8 cellular contexts compared by ENCODE assay signal in the genomic region with DNA sequence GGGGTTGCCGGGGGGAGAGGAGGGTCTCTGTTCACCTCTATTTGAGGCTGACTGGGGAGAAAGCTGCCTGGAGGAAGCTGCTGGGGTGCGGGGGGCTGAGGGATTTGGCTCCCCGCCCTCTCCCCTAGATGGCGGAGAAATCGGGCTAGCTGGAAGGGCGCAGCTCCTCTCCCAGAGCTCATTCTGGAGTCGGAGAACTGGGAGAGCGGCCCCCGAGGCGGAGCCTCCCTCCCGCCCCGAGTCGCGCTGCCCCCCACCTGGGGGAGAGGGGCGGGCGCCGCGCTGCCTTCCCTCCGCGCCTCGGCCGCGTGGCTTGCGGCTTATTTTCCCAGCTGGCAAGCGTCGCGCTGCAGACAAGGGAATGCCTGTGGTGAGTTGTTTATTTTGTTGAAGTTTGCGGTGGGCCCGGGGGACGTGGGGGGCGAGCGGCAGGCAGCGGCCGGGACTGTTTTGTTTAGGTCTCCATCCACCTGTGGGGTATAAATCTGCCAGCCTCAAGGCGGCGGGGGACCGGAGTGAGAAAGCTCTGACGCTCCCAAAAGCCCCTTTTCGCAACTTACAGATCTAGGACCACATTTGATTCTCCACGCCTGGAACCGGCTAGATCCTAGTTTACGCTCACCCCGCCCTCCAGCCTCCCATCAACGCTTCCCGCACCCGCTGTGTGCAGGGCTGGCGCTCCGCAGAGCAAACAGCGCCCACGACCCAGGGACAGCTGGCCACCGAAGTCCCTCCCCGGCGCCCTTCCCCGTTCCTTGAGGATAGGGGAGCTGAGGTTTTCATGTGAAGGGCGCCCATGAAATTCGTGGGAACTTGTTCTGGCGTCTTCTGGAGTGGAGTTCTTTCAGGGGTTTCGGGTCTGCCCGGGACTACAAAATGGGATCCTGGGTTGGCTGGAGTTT. TPM values are rescaled to one million over a fixed set of nuclear protein-coding genes. Genes with fewer than 3 reads are reported as not detected.
DNase-seq lines count a peak whose midpoint lies in the region; ATAC-seq and TF ChIP-seq lines count a peak whose summit lies in the region.

No MANE protein-coding gene starts in this region.

- H3K27me3 ChIP-seq in KMS-11 (ENCODE audit: insufficient read depth, low read depth), result no peaks in the 10 kb centered on the region

- no peaks in the 10 kb centered on the region for H3K36me3 ChIP-seq in KMS-11 (ENCODE audit: insufficient read depth)
- H3K36me3 ChIP-seq in mucosa of descending colon (ENCODE audit: low read depth), result no peaks in the 10 kb centered on the region

- peaks cover 1% of the 10 kb centered on the region for H3K79me2 ChIP-seq in KMS-11 (ENCODE audit: insufficient read depth, low read depth)

- POLR2A ChIA-PET in WTC11 (lab: Charles Lee), result interaction anchor here (1.3 kb wide), 1 partner anchor 16 kb away, joined by 3 read pairs; no protein-coding TSS in a partner anchor

- intact Hi-C loops in mucosa of descending colon (cut with DNase I, micrococcal nuclease), result no loop called here

- peak overlapping the region; percentile 94 for H3K4me3 Mint-ChIP-seq in WTC11

- H3K27ac Mint-ChIP-seq in WTC11, result peak overlapping the region; percentile 72

- no peak overlapping the region for H3K4me3 ChIP-seq in KMS-11 (IDR thresholded peaks at IDR 0.05; ENCODE audit: insufficient read depth, low read depth, low read length)
- H3K4me3 ChIP-seq in epithelial cell of esophagus (ENCODE audit: low read length), result peak overlapping the region; percentile 62
- peak overlapping the region; percentile 44 for H3K4me3 ChIP-seq in mucosa of descending colon

- H3K9ac ChIP-seq in KMS-11, result peak overlapping the region; percentile 28; the same call in 1 of the 2 replicates

- no peak overlapping the region for H3K27ac ChIP-seq in KMS-11
- peak overlapping the region; percentile 55 for H3K27ac ChIP-seq in temporal lobe (ENCODE audit: low read depth, low read length)

- H4K20me1 ChIP-seq in KMS-11 (ENCODE audit: insufficient read depth), result no peaks in the 10 kb centered on the region

- peak overlapping the region; percentile 97 for H2AFZ ChIP-seq in KMS-11 (ENCODE audit: low read depth)

- peak; percentile 18 for DNase-seq in DMS114 treated with DMSO at 0.1 percent for 48 hours (lab: John Stamatoyannopoulos, UW; ENCODE audit: unreplicated experiment)
- DNase-seq in WTC11 (ENCODE audit: low spot score), result peak; percentile 59
- peak; percentile 53 for DNase-seq in epithelial cell of esophagus (ENCODE audit: low read depth)
- DNase-seq in mucosa of descending colon, result peak; percentile 71 to 88 (median 73)
- DNase-seq in DMS153 treated with DMSO at 0.1 percent for 48 hours (lab: John Stamatoyannopoulos, UW; ENCODE audit: unreplicated experiment), result no peak

- TF ChIP-seq CTCF in KMS-11 (conservative IDR thresholded peaks at IDR 0.05; ENCODE audit: low read depth, low read length), result peak; percentile 40
- no peak for TF ChIP-seq CTCF in WTC11 (IDR thresholded peaks at IDR 0.05)
- no peak for TF ChIP-seq CTCF in epithelial cell of esophagus (IDR thresholded peaks at IDR 0.05; ENCODE audit: insufficient read depth, low read depth, low read length, missing control alignments)
- TF ChIP-seq CTCF in mucosa of descending colon (IDR thresholded peaks at IDR 0.05), result no peak

- H3K9me3 Mint-ChIP-seq in WTC11, result no peaks in the 10 kb centered on the region

- H3K9me3 ChIP-seq in mucosa of descending colon, result no peaks in the 10 kb centered on the region

- ATAC-seq in WTC11 (no peak; the same call in 1 of the 2 replicates), mucosa of descending colon (no peak), HG02884 (IDR thresholded peaks at IDR 0.05; ENCODE audit: unreplicated experiment) (no peak)

- CTCF ChIA-PET in WTC11 (lab: Charles Lee), result interaction anchor here (0.7 to 4.5 kb wide), 35 partner anchors 8 to 494 kb away, joined by 3 to 57 read pairs (median 4); no protein-coding TSS in a partner anchor

- peaks cover 2% of the 10 kb centered on the region for H3K36me3 Mint-ChIP-seq in WTC11

- peak overlapping the region; percentile 81 for H3K4me2 ChIP-seq in KMS-11

- H3K4me1 ChIP-seq in KMS-11 (ENCODE audit: low read depth, poor library complexity, severe bottlenecking), result peaks cover 10% of the 10 kb centered on the region
- H3K4me1 ChIP-seq in mucosa of descending colon (ENCODE audit: low read depth), result peaks cover 10% of the 10 kb centered on the region

- peaks cover 44% of the 10 kb centered on the region for H3K4me1 Mint-ChIP-seq in WTC11

- peaks cover 9% of the 10 kb centered on the region for H3K27me3 Mint-ChIP-seq in WTC11 (ENCODE audit: low read depth)

TF ChIP-seq in WTC11, 78 proteins besides CTCF, POLR2A, EP300 and RAD21 (continues in another document):
- TF ChIP-seq MAX (CRISPR knock-in tag; IDR thresholded peaks at IDR 0.05) (peak; percentile 48), TCF7 (CRISPR knock-in tag; IDR thresholded peaks at IDR 0.05; ENCODE audit: low read depth) (no peak), MYBL2 (CRISPR knock-in tag; IDR thresholded peaks at IDR 0.05) (no peak), ZNF263 (CRISPR knock-in tag; IDR thresholded peaks at IDR 0.05; ENCODE audit: low read depth) (no peak), NFE2L1 (CRISPR knock-in tag; IDR thresholded peaks at IDR 0.05) (no peak), ZNF317 (CRISPR knock-in tag; IDR thresholded peaks at IDR 0.05; ENCODE audit: borderline replicate concordance, low read depth) (no peak), SMAD3 (CRISPR knock-in tag; IDR thresholded peaks at IDR 0.05; ENCODE audit: borderline replicate concordance) (no peak), ZNF232 (CRISPR knock-in tag; IDR thresholded peaks at IDR 0.05) (no peak)
- TF ChIP-seq, protein P1, sequence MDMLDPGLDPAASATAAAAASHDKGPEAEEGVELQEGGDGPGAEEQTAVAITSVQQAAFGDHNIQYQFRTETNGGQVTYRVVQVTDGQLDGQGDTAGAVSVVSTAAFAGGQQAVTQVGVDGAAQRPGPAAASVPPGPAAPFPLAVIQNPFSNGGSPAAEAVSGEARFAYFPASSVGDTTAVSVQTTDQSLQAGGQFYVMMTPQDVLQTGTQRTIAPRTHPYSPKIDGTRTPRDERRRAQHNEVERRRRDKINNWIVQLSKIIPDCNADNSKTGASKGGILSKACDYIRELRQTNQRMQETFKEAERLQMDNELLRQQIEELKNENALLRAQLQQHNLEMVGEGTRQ (CRISPR knock-in tag; IDR thresholded peaks at IDR 0.05), result no peak
- TF ChIP-seq, protein P2, sequence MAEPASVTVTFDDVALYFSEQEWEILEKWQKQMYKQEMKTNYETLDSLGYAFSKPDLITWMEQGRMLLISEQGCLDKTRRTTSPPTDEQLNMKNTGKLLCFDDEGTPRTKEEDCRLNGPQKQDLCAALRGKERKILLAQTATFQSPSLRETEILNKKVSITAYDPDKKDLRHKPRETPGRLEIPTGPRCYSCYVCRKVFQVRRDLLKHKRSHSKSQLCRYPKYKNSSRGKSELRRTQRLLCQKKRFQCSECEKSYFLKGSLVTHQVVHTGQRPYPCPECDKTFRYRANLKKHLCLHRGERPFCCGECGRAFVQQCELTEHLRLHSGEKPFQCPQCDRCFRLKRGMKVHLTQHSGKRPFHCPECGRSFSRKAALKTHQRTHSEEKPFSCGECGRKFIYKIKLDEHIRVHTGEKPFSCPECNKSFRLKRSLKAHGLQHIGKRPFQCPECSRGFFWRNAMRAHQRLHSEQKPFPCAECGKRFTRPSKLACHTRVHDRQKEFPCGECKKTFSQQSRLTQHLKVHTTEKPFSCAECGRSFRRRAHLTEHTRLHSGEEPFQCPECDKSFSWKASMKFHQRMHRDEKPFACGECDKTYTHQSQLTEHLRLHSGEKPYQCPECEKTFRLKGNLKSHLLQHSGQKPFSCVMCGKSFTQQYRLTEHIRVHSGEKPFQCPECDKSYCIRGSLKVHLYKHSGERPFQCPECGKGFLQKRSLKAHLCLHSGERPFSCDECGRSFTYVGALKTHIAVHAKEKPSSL (CRISPR knock-in tag; conservative IDR thresholded peaks at IDR 0.05), result no peak
- TF ChIP-seq, protein P3, sequence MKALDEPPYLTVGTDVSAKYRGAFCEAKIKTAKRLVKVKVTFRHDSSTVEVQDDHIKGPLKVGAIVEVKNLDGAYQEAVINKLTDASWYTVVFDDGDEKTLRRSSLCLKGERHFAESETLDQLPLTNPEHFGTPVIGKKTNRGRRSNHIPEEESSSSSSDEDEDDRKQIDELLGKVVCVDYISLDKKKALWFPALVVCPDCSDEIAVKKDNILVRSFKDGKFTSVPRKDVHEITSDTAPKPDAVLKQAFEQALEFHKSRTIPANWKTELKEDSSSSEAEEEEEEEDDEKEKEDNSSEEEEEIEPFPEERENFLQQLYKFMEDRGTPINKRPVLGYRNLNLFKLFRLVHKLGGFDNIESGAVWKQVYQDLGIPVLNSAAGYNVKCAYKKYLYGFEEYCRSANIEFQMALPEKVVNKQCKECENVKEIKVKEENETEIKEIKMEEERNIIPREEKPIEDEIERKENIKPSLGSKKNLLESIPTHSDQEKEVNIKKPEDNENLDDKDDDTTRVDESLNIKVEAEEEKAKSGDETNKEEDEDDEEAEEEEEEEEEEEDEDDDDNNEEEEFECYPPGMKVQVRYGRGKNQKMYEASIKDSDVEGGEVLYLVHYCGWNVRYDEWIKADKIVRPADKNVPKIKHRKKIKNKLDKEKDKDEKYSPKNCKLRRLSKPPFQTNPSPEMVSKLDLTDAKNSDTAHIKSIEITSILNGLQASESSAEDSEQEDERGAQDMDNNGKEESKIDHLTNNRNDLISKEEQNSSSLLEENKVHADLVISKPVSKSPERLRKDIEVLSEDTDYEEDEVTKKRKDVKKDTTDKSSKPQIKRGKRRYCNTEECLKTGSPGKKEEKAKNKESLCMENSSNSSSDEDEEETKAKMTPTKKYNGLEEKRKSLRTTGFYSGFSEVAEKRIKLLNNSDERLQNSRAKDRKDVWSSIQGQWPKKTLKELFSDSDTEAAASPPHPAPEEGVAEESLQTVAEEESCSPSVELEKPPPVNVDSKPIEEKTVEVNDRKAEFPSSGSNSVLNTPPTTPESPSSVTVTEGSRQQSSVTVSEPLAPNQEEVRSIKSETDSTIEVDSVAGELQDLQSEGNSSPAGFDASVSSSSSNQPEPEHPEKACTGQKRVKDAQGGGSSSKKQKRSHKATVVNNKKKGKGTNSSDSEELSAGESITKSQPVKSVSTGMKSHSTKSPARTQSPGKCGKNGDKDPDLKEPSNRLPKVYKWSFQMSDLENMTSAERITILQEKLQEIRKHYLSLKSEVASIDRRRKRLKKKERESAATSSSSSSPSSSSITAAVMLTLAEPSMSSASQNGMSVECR (CRISPR knock-in tag; IDR thresholded peaks at IDR 0.05; ENCODE audit: borderline replicate concordance), result peak; percentile 46; the same call in 1 of the 2 replicates

RNA-seq across cellular contexts. Expression of gene RGMB, which starts 4.0 kb away (rescaled TPM):
- 33.0 to 40.7 TPM (median 40.0 TPM) in 3 replicates for total RNA-seq in WTC11 (2021)
- total RNA-seq in mucosa of descending colon, result 10 to 100 TPM; 38.2 to 76.6 (median 60.7) TPM
- total RNA-seq in temporal lobe, result 36.6 TPM
